ENCODE assay signal across 22 cellular contexts in the genomic region with DNA sequence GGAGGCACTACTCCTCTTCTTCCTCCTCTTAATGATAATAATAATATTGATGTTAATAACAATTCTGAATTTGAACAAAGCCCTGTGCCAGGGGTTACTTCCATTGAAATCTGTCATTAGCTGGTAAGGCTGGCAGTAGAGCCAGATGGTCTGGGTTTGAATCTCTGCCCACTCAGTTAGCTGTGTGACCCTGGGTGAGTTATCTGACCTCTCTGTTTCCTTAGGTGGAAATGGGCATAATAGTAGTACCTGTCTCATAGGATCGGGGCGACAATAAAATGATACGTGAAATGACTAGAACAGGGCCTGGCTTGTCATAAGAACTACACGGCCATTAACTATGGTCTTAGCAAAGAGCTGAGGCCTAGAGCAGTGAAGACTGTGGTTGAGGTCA. TPM values are rescaled to one million over a fixed set of nuclear protein-coding genes. Genes with fewer than 3 reads are reported as not detected.
DNase-seq lines count a peak whose midpoint lies in the region; ATAC-seq, FAIRE-seq and TF ChIP-seq lines count a peak whose summit lies in the region.
"Had no signal": no experiment of that assay in that cellular context is flagged by ENCODE, and none has a peak within 500 bp of the region (broad histone marks: within the 10 kb centered on the region; RNA-seq: fewer than 3 reads in every experiment).

No MANE protein-coding gene starts in this region.

- no peak overlapping the region for H3K56ac ChIP-seq in IMR-90 (ENCODE audit: extremely low read depth, insufficient read depth, low read length)
- H3K56ac ChIP-seq in mesendoderm (ENCODE audit: low read length) = no peak overlapping the region

- CTCF ChIA-PET in A549 (lab: Yijun Ruan, JAX) = interaction anchor here (0.7 to 23.9 kb wide), 7 partner anchors 10 to 651 kb away, joined by 3 to 818 read pairs (median 6); a partner anchor contains a TSS
- CTCF ChIA-PET in IMR-90 (lab: Yijun Ruan, JAX) = interaction anchor here (0.6 to 1.5 kb wide), 3 partner anchors 9 to 1645 kb away, joined by 3 to 4 read pairs (median 4); no protein-coding TSS in a partner anchor

- POLR2A ChIA-PET in A549 (lab: Yijun Ruan, JAX) = no interaction called here
- POLR2A ChIA-PET in IMR-90 (lab: Charles Lee; ENCODE audit: unreplicated experiment) = no interaction called here

- peak overlapping the region in 1 of 2 experiments; percentile 90 for H2BK12ac ChIP-seq in mesenchymal stem cell (ENCODE audit: low read length in 2 of 2)

- H2BK5ac ChIP-seq in IMR-90 (ENCODE audit: low read depth, low read length, poor library complexity, severe bottlenecking) (peak overlapping the region; percentile 18), mesenchymal stem cell (ENCODE audit: low read depth, low read length, poor library complexity, severe bottlenecking) (no peak overlapping the region), mesendoderm (ENCODE audit: low read length) (no peak overlapping the region)

- no peak overlapping the region for H3K4me2 ChIP-seq in A549
- no peak overlapping the region for H3K4me2 ChIP-seq in IMR-90 (ENCODE audit: low read depth, low read length)
- no peak overlapping the region for H3K4me2 ChIP-seq in mesenchymal stem cell (ENCODE audit: low read length, poor library complexity, severe bottlenecking)
- H3K4me2 ChIP-seq in mesendoderm (ENCODE audit: low read length) = no peak overlapping the region

- peak overlapping the region in 1 of 2 experiments; percentile 53; a peak in 1 of 4 replicates for H4K8ac ChIP-seq in IMR-90 (ENCODE audit: low read depth in 2 of 2, low read length in 2 of 2)
- no peak overlapping the region for H4K8ac ChIP-seq in mesenchymal stem cell (ENCODE audit: low read length)
- H4K8ac ChIP-seq in mesendoderm (ENCODE audit: low read depth, low read length) = no peak overlapping the region

- TF ChIP-seq RAD21 in A549 (conservative IDR thresholded peaks at IDR 0.05 in 1 of 2, IDR thresholded peaks at IDR 0.05 in 1 of 2) (no peak), IMR-90 (IDR thresholded peaks at IDR 0.05; ENCODE audit: low read length) (no peak)

- no peak overlapping the region for H3K23ac ChIP-seq in IMR-90 (ENCODE audit: low read depth, low read length)
- no peak overlapping the region for H3K23ac ChIP-seq in mesenchymal stem cell (ENCODE audit: low read length in 2 of 2)
- H3K23ac ChIP-seq in mesendoderm (ENCODE audit: low read length) = no peak overlapping the region

- intact Hi-C loops in IMR-90 (cut with micrococcal nuclease) (loop anchor here (2.0 kb wide), 1 partner anchor 43 kb away; no protein-coding TSS in a partner anchor), posterior vena cava (cut with DNase I) (loop anchor here in 1 of 2 donors (5.0 to 10.0 kb wide), 2 partner anchors 43 to 651 kb away; no protein-coding TSS in a partner anchor), ascending aorta (cut with DNase I) (loop anchor here (2.0 kb wide), 1 partner anchor 43 kb away; no protein-coding TSS in a partner anchor)

- H3K36me3 ChIP-seq in IMR-90 (ENCODE audit: control insufficient read depth, insufficient read depth, low read length) (no peaks in the 10 kb centered on the region), mesenchymal stem cell (ENCODE audit: control insufficient read depth in 1 of 2, insufficient read depth in 2 of 2, low read depth in 1 of 2, low read length in 2 of 2) (no peaks in the 10 kb centered on the region), ascending aorta (peaks cover 0 to 10% of the 10 kb centered on the region in 2 donors), mesendoderm (ENCODE audit: control insufficient read depth, insufficient read depth, low read length) (no peaks in the 10 kb centered on the region)
- H3K36me3 ChIP-seq: BE2C had no signal

- H3K4ac ChIP-seq in IMR-90 (ENCODE audit: low read depth, low read length) = peak overlapping the region; percentile 99
- H3K4ac ChIP-seq in mesenchymal stem cell (ENCODE audit: low read depth in 1 of 2, low read length in 2 of 2) = peak overlapping the region in 1 of 2 experiments; percentile 89
- no peak overlapping the region for H3K4ac ChIP-seq in mesendoderm (ENCODE audit: low read depth, low read length)

- peak overlapping the region; percentile 75 for H2BK20ac ChIP-seq in IMR-90 (ENCODE audit: low read depth, low read length)

- in situ Hi-C loops in IMR-90 (cut with MboI; ENCODE audit: low sequenced_read_pairs) = loop anchor here (5.0 kb wide), 1 partner anchor 48 kb away; a partner anchor contains a TSS

- H3K4me1 ChIP-seq in A549 = peaks cover 50% of the 10 kb centered on the region
- peaks cover 24% of the 10 kb centered on the region for H3K4me1 ChIP-seq in IMR-90 (ENCODE audit: control insufficient read depth, insufficient read depth, low read length)
- H3K4me1 ChIP-seq in mesenchymal stem cell (ENCODE audit: control insufficient read depth, insufficient read depth, low read depth, low read length) = peaks cover 21% of the 10 kb centered on the region
- H3K4me1 ChIP-seq in ascending aorta = peaks cover 10 to 15% of the 10 kb centered on the region in 2 donors
- no peaks in the 10 kb centered on the region for H3K4me1 ChIP-seq in mesendoderm (ENCODE audit: control insufficient read depth, low read depth, low read length)

- TF ChIP-seq EP300 in A549 (IDR thresholded peaks at IDR 0.05) = no peak

- ATAC-seq in A549 = no peak
- ATAC-seq in IMR-90 (ENCODE audit: low read depth) = no peak

- DNase-seq in A549 (ENCODE audit: low read depth in 1 of 2, low spot score in 1 of 2) (no peak), IMR-90 (no peak), mesenchymal stem cell (no peak), posterior vena cava (ENCODE audit: low spot score) (peak; percentile 6), ascending aorta (ENCODE audit: low spot score in 2 of 2) (no peak), mesendoderm (no peak)
- no peak for DNase-seq in activated CD4-positive, alpha-beta T cell treated with anti-CD3 and anti-CD28 coated beads for 4 hours
- DNase-seq: ACHN; BE2C; C1 segment of cervical spinal cord; CD4-positive, CD25-positive, alpha-beta regulatory T cell; CD8-positive, alpha-beta memory T cell; COR-L47; DMS 273 treated with DMSO at 0.1 percent for 48 hours; DMS53; DND-41; EL; H9 had no signal

- no peak overlapping the region for H2AK9ac ChIP-seq in IMR-90 (replicated peaks; ENCODE audit: low read depth, low read length, poor library complexity)

- peaks cover 19% of the 10 kb centered on the region; the same call in 1 of the 2 replicates for H3K9me1 ChIP-seq in IMR-90 (ENCODE audit: insufficient read depth, low read length)

- H4K20me1 ChIP-seq in IMR-90 (ENCODE audit: insufficient read depth, low read length) = no peaks in the 10 kb centered on the region

- H3K79me2 ChIP-seq in mesendoderm (ENCODE audit: control insufficient read depth, insufficient read depth, low read length) = no peaks in the 10 kb centered on the region

- 0 out of 2 replicates have a peak overlapping the region, but pooled peaks have one; percentile 41 for H3K14ac ChIP-seq in IMR-90 (replicated peaks; ENCODE audit: low read depth, low read length)
- no peak overlapping the region for H3K14ac ChIP-seq in mesenchymal stem cell (ENCODE audit: low read length in 2 of 2)

- H3K4me3 ChIP-seq in A549 (no peak overlapping the region), IMR-90 (ENCODE audit: insufficient read depth, low read depth, low read length) (no peak overlapping the region), mesenchymal stem cell (ENCODE audit: insufficient read depth in 1 of 2, low read depth in 1 of 2, low read length in 2 of 2) (no peak overlapping the region), ascending aorta (no peak overlapping the region), mesendoderm (ENCODE audit: low read length) (no peak overlapping the region)

- dilution Hi-C loops in IMR-90 (cut with HindIII; ENCODE audit: low sequenced_read_pairs, unreplicated experiment) = no loop called here

- H3K79me1 ChIP-seq in IMR-90 (ENCODE audit: low read depth in 1 of 2, low read length in 2 of 2) (peaks cover 0 to 32% of the 10 kb centered on the region in 2 experiments; a peak in 2 of 4 replicates), mesenchymal stem cell (replicated peaks; ENCODE audit: low read length, poor library complexity, severe bottlenecking) (no peaks in the 10 kb centered on the region), mesendoderm (ENCODE audit: low read length) (no peaks in the 10 kb centered on the region)

- H2BK15ac ChIP-seq in IMR-90 (ENCODE audit: low read depth, low read length) (peak overlapping the region; percentile 93; the same call in 2 of the 3 replicates), mesenchymal stem cell (ENCODE audit: low read depth, poor library complexity, severe bottlenecking) (no peak overlapping the region), mesendoderm (replicated peaks; ENCODE audit: low read depth) (no peak overlapping the region)

- TF ChIP-seq POLR2A in A549 (IDR thresholded peaks at IDR 0.05; ENCODE audit: low read length) = no peak
- TF ChIP-seq POLR2A in IMR-90 (IDR thresholded peaks at IDR 0.05; ENCODE audit: low read depth, low read length) = no peak

- H2BK120ac ChIP-seq in IMR-90 (ENCODE audit: low read depth, low read length) (peak overlapping the region; percentile 83), mesenchymal stem cell (ENCODE audit: low read depth, low read length) (no peak overlapping the region), mesendoderm (ENCODE audit: low read depth, low read length) (no peak overlapping the region)

- WGBS in A549 (ENCODE audit: missing lambda C conversion rate) = 90% methylated on average over 4 of the region's 4 CpGs
- WGBS in IMR-90 (ENCODE audit: extremely low coverage in 2 of 2, insufficient read length in 1 of 2), 2 experiments = 100% methylated on average over 1 of the region's 4 CpGs; no CpG with 5 or more reads in 1 of the 2 experiments
- 96% methylated on average over 4 of the region's 4 CpGs for WGBS in mesenchymal stem cell
- WGBS in mesendoderm (ENCODE audit: extremely low coverage, insufficient coverage, low lambda C conversion rate) = no CpG with 5 or more reads among the region's 4 CpGs

- no peak for FAIRE-seq in A549 (lab: Jason Lieb, UNC)
- FAIRE-seq: GM12891, GM19239, H1 had no signal

- H3K18ac ChIP-seq in IMR-90 (ENCODE audit: low read depth, low read length) (no peak overlapping the region), mesenchymal stem cell (ENCODE audit: low read depth in 1 of 2, low read length in 2 of 2) (no peak overlapping the region), mesendoderm (ENCODE audit: low read length) (no peak overlapping the region)

- TF ChIP-seq CTCF in A549 (IDR thresholded peaks at IDR 0.05) (no peak), IMR-90 (conservative IDR thresholded peaks at IDR 0.05; ENCODE audit: low read depth, low read length) (no peak), ascending aorta (IDR thresholded peaks at IDR 0.05) (no peak)

- H2AK5ac ChIP-seq in IMR-90 (ENCODE audit: low read depth, low read length) (peak overlapping the region; percentile 92), mesenchymal stem cell (ENCODE audit: low read length, severe bottlenecking) (no peak overlapping the region), mesendoderm (ENCODE audit: low read length) (no peak overlapping the region)

- peak overlapping the region; percentile 90 to 98 for H3K27ac ChIP-seq in A549
- peak overlapping the region; percentile 25; the same call in 1 of the 2 replicates for H3K27ac ChIP-seq in IMR-90 (ENCODE audit: insufficient read depth, low read length)
- H3K27ac ChIP-seq in mesenchymal stem cell (ENCODE audit: low read length, poor library complexity, severe bottlenecking) = no peak overlapping the region
- H3K27ac ChIP-seq in ascending aorta = no peak overlapping the region
- no peak overlapping the region for H3K27ac ChIP-seq in mesendoderm (ENCODE audit: low read depth, low read length)

- H3K27me3 ChIP-seq in IMR-90 (ENCODE audit: control insufficient read depth, insufficient read depth, low read length) (no peaks in the 10 kb centered on the region), mesenchymal stem cell (ENCODE audit: control insufficient read depth in 1 of 2, insufficient read depth in 1 of 2, low read length in 2 of 2) (peaks cover 0 to 5% of the 10 kb centered on the region in 2 experiments), ascending aorta (no peaks in the 10 kb centered on the region), mesendoderm (ENCODE audit: insufficient read depth, low read length, poor library complexity) (no peaks in the 10 kb centered on the region)
- H3K27me3 ChIP-seq: BE2C had no signal

- H4K5ac ChIP-seq in IMR-90 (ENCODE audit: low read depth, low read length) = no peak overlapping the region
- no peak overlapping the region for H4K5ac ChIP-seq in mesendoderm (ENCODE audit: low read length)

- H2AFZ ChIP-seq in IMR-90 (replicated peaks; ENCODE audit: low read length, poor library complexity) = no peak overlapping the region
- no peak overlapping the region for H2AFZ ChIP-seq in mesenchymal stem cell (ENCODE audit: low read depth, low read length)

- H3K9me3 ChIP-seq in A549 (no peaks in the 10 kb centered on the region), IMR-90 (ENCODE audit: control insufficient read depth, insufficient read depth, low read length) (no peaks in the 10 kb centered on the region), mesenchymal stem cell (ENCODE audit: control insufficient read depth, low read length) (no peaks in the 10 kb centered on the region), ascending aorta (no peaks in the 10 kb centered on the region)
- H3K9me3 ChIP-seq: BE2C had no signal

- no peak overlapping the region for H3K9ac ChIP-seq in IMR-90 (ENCODE audit: low read depth, low read length)
- H3K9ac ChIP-seq in mesenchymal stem cell (ENCODE audit: low read length) = no peak overlapping the region
- H3K9ac ChIP-seq in mesendoderm (ENCODE audit: low read length) = no peak overlapping the region

- BruUV-seq in IMR-90 (replicated peaks; lab: Mats Ljungman, UMichigan) = no TSS peak

- H4K91ac ChIP-seq in IMR-90 (ENCODE audit: insufficient read depth, low read depth, low read length) (peak overlapping the region; percentile 100), mesenchymal stem cell (ENCODE audit: low read length) (peak overlapping the region; percentile 92)

RNA-seq across cellular contexts. Expression of a gene that starts 44.7 kb away (rescaled TPM):
- polyA plus RNA-seq in A549 (2011; rRNA removed) (0.04 and 0.05 TPM in 2 replicates), A549 (2017; fragmentation: RNase III; extraction: RNeasy Plus Mini Kit Qiagen cat#74134 plus additional on column Dnase treatment) (0.13 to 0.25 TPM (median 0.21 TPM) in 3 replicates), IMR-90 (2012; rRNA removed) (4.7 and 5.1 TPM in 2 replicates)
- polyA plus RNA-seq in A549 (2012; cell fraction: cytosol; rRNA removed) = 0.07 and 0.10 TPM in 2 replicates
- 0.28 and 0.33 TPM in 2 replicates for polyA plus RNA-seq in A549 (2012; cell fraction: nucleus; rRNA removed)
- 0.17 and 0.24 TPM in 2 replicates for polyA minus RNA-seq in A549 (2011; rRNA and poly(A)+ RNA removed)
- total RNA-seq in IMR-90 (2012; rRNA removed) (2.2 and 2.5 TPM in 2 replicates), posterior vena cava (10 to 100 TPM; 12.9 to 18.6 TPM), ascending aorta (15.2 TPM)
- 1.7 and 2.4 TPM in 2 replicates for polyA plus RNA-seq in IMR-90 (2012; cell fraction: cytosol; rRNA removed)
- 18.1 and 26.1 TPM in 2 replicates for polyA plus RNA-seq in IMR-90 (2012; cell fraction: nucleus; rRNA removed; ENCODE audit: low replicate concordance)
- polyA plus RNA-seq in mesenchymal stem cell (2013, experiment 1 of 2) = 0.50 TPM
- polyA plus RNA-seq in mesenchymal stem cell (2013, experiment 2 of 2) = 0.40 TPM
- polyA plus RNA-seq in mesendoderm (2013, experiment 1 of 2) = 0.13 TPM
- polyA plus RNA-seq in mesendoderm (2013, experiment 2 of 2) = 0.15 TPM
- total RNA-seq: CD4-positive, CD25-positive, alpha-beta regulatory T cell; CD8-positive, alpha-beta memory T cell; G401; H1 had no signal
- polyA plus RNA-seq: CD4-positive, CD25-positive, alpha-beta regulatory T cell; CD8-positive, alpha-beta memory T cell had no signal

RNA-seq across cellular contexts. Expression of a gene that starts 50.7 kb away (rescaled TPM):
- 173 TPM in 2 replicates for polyA plus RNA-seq in A549 (2011; rRNA removed)
- polyA plus RNA-seq in A549 (2012; cell fraction: cytosol; rRNA removed) = 164 and 192 TPM in 2 replicates
- 241 and 325 TPM in 2 replicates for polyA plus RNA-seq in A549 (2012; cell fraction: nucleus; rRNA removed)
- polyA plus RNA-seq in A549 (2017; fragmentation: RNase III; extraction: RNeasy Plus Mini Kit Qiagen cat#74134 plus additional on column Dnase treatment) = 348 to 469 TPM (median 441 TPM) in 3 replicates
- 181 and 216 TPM in 2 replicates for polyA minus RNA-seq in A549 (2011; rRNA and poly(A)+ RNA removed)
- 237 and 268 TPM in 2 replicates for total RNA-seq in IMR-90 (2012; rRNA removed)
- polyA plus RNA-seq in IMR-90 (2012; rRNA removed) = 239 and 292 TPM in 2 replicates
- 370 and 502 TPM in 2 replicates for polyA plus RNA-seq in IMR-90 (2012; cell fraction: cytosol; rRNA removed)
- 218 and 328 TPM in 2 replicates for polyA plus RNA-seq in IMR-90 (2012; cell fraction: nucleus; rRNA removed; ENCODE audit: low replicate concordance)
- 537 TPM for polyA plus RNA-seq in mesenchymal stem cell (2013, experiment 1 of 2)
- 530 TPM for polyA plus RNA-seq in mesenchymal stem cell (2013, experiment 2 of 2)
- total RNA-seq in posterior vena cava = 100 to 1,000 TPM; 442 to 500 TPM
- 529 TPM for total RNA-seq in ascending aorta
- 0.56 TPM for polyA plus RNA-seq in mesendoderm (2013, experiment 1 of 2)
- polyA plus RNA-seq in mesendoderm (2013, experiment 2 of 2) = 0.56 TPM
- total RNA-seq: CD4-positive, CD25-positive, alpha-beta regulatory T cell; CD8-positive, alpha-beta memory T cell had no signal
- polyA plus RNA-seq: CD8-positive, alpha-beta memory T cell had no signal

Comparison
In these comparisons a context has a peak if more than half of its experiments do, and no peak if none do; other contexts are left out.
1. H3K27ac ChIP-seq: peak in A549 (2 of 2) and IMR-90 (single experiment); none in mesenchymal stem cell (single experiment), ascending aorta (0 of 2) and mesendoderm (single experiment).